ENCODE assay signal across 8 cellular contexts in the genomic region with DNA sequence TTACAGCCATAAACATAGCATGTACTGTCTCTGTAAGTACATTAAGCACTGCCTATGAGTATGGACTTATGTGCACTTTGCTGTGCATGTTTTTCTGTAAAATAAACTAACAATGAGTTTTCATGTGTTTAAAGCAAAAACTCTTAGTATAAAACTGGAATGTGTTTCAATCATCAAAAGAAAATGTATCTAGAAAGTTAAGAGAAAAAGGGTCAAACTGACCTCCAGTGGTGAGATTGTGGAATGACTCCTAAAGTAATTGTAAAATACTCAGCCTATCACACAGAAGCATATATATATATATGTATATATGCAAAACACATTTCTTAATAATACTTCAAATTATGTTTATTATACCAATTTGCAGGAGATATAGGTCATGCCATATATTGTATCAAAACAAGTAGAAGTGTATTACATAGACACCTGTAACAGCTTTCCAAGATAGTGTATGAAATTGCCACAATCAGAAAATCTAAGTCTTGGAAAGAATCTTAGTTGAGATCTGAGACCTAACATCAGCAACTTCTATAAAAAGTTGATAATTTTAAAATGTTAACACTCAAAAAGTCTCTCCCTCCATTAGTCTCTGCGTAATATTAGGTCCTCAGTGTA.
DNase-seq lines count a peak whose midpoint lies in the region; ATAC-seq and TF ChIP-seq lines count a peak whose summit lies in the region.

No MANE protein-coding gene starts in this region.

- H3K27me3 Mint-ChIP-seq in WTC11 (ENCODE audit: low read depth): no peaks in the 10 kb centered on the region
- peaks cover 3% of the 10 kb centered on the region for H3K27me3 Mint-ChIP-seq in stimulated activated naive CD8-positive, alpha-beta T cell treated with anti-CD3 and anti-CD28 coated beads, Interleukin-15, amount 100 ng/mL, for 72 hours

- H2AFZ ChIP-seq in KMS-11 (ENCODE audit: low read depth): no peak overlapping the region

- H3K36me3 ChIP-seq in KMS-11 (ENCODE audit: insufficient read depth): no peaks in the 10 kb centered on the region
- no peaks in the 10 kb centered on the region for H3K36me3 ChIP-seq in MG63

- H3K9me3 ChIP-seq in MG63: no peaks in the 10 kb centered on the region

- DNase-seq in DMS53 (lab: John Stamatoyannopoulos, UW) (peak; percentile 59), WTC11 (ENCODE audit: low spot score) (no peak), kidney tubule cell (ENCODE audit: low spot score) (peak; percentile 50), MG63 (no peak)
- DNase-seq in stimulated activated naive CD8-positive, alpha-beta T cell treated with anti-CD3 and anti-CD28 coated beads, Interleukin-15, amount 100 ng/mL, for 72 hours: no peak

- H3K27ac Mint-ChIP-seq in WTC11: no peak overlapping the region
- no peak overlapping the region for H3K27ac Mint-ChIP-seq in stimulated activated naive CD8-positive, alpha-beta T cell treated with anti-CD3 and anti-CD28 coated beads, Interleukin-15, amount 100 ng/mL, for 72 hours

- H3K9me3 Mint-ChIP-seq in WTC11: no peaks in the 10 kb centered on the region
- no peaks in the 10 kb centered on the region for H3K9me3 Mint-ChIP-seq in stimulated activated naive CD8-positive, alpha-beta T cell treated with anti-CD3 and anti-CD28 coated beads, Interleukin-15, amount 100 ng/mL, for 72 hours

- POLR2A ChIA-PET in WTC11 (lab: Charles Lee): no interaction called here

- no peak overlapping the region for H3K27ac ChIP-seq in KMS-11

- H3K4me1 Mint-ChIP-seq in WTC11: peaks cover 9% of the 10 kb centered on the region
- H3K4me1 Mint-ChIP-seq in stimulated activated naive CD8-positive, alpha-beta T cell treated with anti-CD3 and anti-CD28 coated beads, Interleukin-15, amount 100 ng/mL, for 72 hours: no peaks in the 10 kb centered on the region

- H3K27me3 ChIP-seq in KMS-11 (ENCODE audit: insufficient read depth, low read depth) (no peaks in the 10 kb centered on the region), MG63 (no peaks in the 10 kb centered on the region)

- no peak overlapping the region; the same call in 1 of the 2 replicates for H3K4me2 ChIP-seq in KMS-11

- no peaks in the 10 kb centered on the region for H3K36me3 Mint-ChIP-seq in WTC11

- H3K9ac ChIP-seq in KMS-11: no peak overlapping the region

- CTCF ChIA-PET in WTC11 (lab: Charles Lee): interaction anchor here (0.8 to 3.1 kb wide), 13 partner anchors 16 to 345 kb away, joined by 3 to 35 read pairs (median 3); no protein-coding TSS in a partner anchor

- H3K79me2 ChIP-seq in KMS-11 (ENCODE audit: insufficient read depth, low read depth): no peaks in the 10 kb centered on the region

- peaks cover 12% of the 10 kb centered on the region for H3K4me1 ChIP-seq in KMS-11 (ENCODE audit: low read depth, poor library complexity, severe bottlenecking)

- no peak overlapping the region for H3K4me3 ChIP-seq in KMS-11 (IDR thresholded peaks at IDR 0.05; ENCODE audit: insufficient read depth, low read depth, low read length)
- no peak overlapping the region for H3K4me3 ChIP-seq in MG63

- no peak for ATAC-seq in WTC11
- no peak for ATAC-seq in HG02885 (IDR thresholded peaks at IDR 0.05; ENCODE audit: poor library complexity, unreplicated experiment)
- no peak for ATAC-seq in HG03520 (IDR thresholded peaks at IDR 0.05; ENCODE audit: unreplicated experiment)
- no peak for ATAC-seq in stimulated activated naive CD8-positive, alpha-beta T cell treated with anti-CD3 and anti-CD28 coated beads, Interleukin-15, amount 100 ng/mL, for 72 hours

- TF ChIP-seq CTCF in KMS-11 (conservative IDR thresholded peaks at IDR 0.05; ENCODE audit: low read depth, low read length) (peak; percentile 71), WTC11 (IDR thresholded peaks at IDR 0.05) (peak; percentile 51; the same call in 1 of the 2 replicates)

- H4K20me1 ChIP-seq in KMS-11 (ENCODE audit: insufficient read depth): no peaks in the 10 kb centered on the region

- no peak overlapping the region for H3K4me3 Mint-ChIP-seq in WTC11
- no peak overlapping the region for H3K4me3 Mint-ChIP-seq in stimulated activated naive CD8-positive, alpha-beta T cell treated with anti-CD3 and anti-CD28 coated beads, Interleukin-15, amount 100 ng/mL, for 72 hours

TF ChIP-seq in WTC11, 78 proteins besides CTCF, POLR2A, EP300 and RAD21:
- TF ChIP-seq, protein P1, sequence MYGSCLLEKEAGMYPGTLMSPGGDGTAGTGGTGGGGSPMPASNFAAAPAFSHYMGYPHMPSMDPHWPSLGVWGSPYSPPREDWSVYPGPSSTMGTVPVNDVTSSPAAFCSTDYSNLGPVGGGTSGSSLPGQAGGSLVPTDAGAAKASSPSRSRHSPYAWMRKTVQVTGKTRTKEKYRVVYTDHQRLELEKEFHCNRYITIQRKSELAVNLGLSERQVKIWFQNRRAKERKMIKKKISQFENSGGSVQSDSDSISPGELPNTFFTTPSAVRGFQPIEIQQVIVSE (CRISPR knock-in tag; IDR thresholded peaks at IDR 0.05; ENCODE audit: borderline replicate concordance): no peak
- TF ChIP-seq, protein P2, sequence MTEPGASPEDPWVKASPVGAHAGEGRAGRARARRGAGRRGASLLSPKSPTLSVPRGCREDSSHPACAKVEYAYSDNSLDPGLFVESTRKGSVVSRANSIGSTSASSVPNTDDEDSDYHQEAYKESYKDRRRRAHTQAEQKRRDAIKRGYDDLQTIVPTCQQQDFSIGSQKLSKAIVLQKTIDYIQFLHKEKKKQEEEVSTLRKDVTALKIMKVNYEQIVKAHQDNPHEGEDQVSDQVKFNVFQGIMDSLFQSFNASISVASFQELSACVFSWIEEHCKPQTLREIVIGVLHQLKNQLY (CRISPR knock-in tag; IDR thresholded peaks at IDR 0.05): no peak
- TF ChIP-seq KAT7 (CRISPR knock-in tag; IDR thresholded peaks at IDR 0.05; ENCODE audit: borderline replicate concordance) (no peak), NR3C1 (CRISPR knock-in tag; conservative IDR thresholded peaks at IDR 0.05; ENCODE audit: low read depth) (no peak), SOX15 (CRISPR knock-in tag; IDR thresholded peaks at IDR 0.05) (no peak), EMX1 (CRISPR knock-in tag; IDR thresholded peaks at IDR 0.05) (no peak), TP53 (CRISPR knock-in tag; IDR thresholded peaks at IDR 0.05) (no peak)
- TF ChIP-seq, protein P3, sequence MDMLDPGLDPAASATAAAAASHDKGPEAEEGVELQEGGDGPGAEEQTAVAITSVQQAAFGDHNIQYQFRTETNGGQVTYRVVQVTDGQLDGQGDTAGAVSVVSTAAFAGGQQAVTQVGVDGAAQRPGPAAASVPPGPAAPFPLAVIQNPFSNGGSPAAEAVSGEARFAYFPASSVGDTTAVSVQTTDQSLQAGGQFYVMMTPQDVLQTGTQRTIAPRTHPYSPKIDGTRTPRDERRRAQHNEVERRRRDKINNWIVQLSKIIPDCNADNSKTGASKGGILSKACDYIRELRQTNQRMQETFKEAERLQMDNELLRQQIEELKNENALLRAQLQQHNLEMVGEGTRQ (CRISPR knock-in tag; IDR thresholded peaks at IDR 0.05): no peak
- TF ChIP-seq, protein P4, sequence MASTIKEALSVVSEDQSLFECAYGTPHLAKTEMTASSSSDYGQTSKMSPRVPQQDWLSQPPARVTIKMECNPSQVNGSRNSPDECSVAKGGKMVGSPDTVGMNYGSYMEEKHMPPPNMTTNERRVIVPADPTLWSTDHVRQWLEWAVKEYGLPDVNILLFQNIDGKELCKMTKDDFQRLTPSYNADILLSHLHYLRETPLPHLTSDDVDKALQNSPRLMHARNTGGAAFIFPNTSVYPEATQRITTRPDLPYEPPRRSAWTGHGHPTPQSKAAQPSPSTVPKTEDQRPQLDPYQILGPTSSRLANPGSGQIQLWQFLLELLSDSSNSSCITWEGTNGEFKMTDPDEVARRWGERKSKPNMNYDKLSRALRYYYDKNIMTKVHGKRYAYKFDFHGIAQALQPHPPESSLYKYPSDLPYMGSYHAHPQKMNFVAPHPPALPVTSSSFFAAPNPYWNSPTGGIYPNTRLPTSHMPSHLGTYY (CRISPR knock-in tag; IDR thresholded peaks at IDR 0.05): no peak

Comparison
In these comparisons a context has a peak if more than half of its experiments do, and no peak if none do; other contexts are left out.
1. DNase-seq: peak in DMS53 (single experiment) and kidney tubule cell (single experiment); none in WTC11 (single experiment), MG63 (single experiment) and stimulated activated naive CD8-positive, alpha-beta T cell treated with anti-CD3 and anti-CD28 coated beads, Interleukin-15, amount 100 ng/mL, for 72 hours (0 of 2).